20 cellular contexts compared by ENCODE assay signal in the genomic region with DNA sequence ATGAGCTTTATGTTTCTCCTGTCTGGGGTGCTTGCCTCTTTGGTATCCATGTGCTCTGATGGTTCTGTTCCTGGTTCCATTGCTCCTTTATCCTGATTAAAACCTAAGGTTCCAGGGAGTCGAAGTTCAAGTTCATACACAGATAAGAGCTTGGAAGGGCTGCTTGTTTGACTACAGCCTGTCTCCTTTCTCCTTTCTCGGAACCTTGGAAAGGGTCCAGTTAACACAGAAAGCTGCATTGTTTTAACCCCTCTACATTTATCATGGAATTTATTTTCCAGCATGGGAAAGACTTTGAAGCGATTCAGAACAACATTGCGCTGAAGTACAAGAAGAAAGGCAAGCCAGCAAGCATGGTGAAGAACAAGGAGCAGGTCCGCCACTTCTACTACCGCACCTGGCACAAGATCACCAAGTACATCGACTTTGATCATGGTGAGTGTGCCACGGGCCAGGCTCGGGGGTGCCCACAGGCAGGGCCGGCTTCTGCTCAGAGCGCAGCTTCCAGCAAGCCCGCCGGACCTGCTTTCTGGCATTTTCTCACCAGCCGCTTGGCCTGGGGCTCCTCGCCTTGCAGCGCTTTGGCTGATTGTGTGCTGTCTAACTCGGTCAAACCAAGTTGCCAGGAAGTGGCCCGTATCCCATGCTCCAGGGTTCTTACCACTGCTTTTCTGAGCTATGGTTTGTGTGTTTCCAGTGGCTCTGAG. TPM values are rescaled to one million over a fixed set of nuclear protein-coding genes. Genes with fewer than 3 reads are reported as not detected.
DNase-seq lines count a peak whose midpoint lies in the region; ATAC-seq, FAIRE-seq and TF ChIP-seq lines count a peak whose summit lies in the region.
"Had no signal": no experiment of that assay in that cellular context is flagged by ENCODE, and none has a peak within 500 bp of the region (broad histone marks: within the 10 kb centered on the region; RNA-seq: fewer than 3 reads in every experiment).

No MANE protein-coding gene starts in this region.

- FAIRE-seq in small intestine (lab: Jason Lieb, UNC), result no peak
- FAIRE-seq: A204.1, D721Med, GM12892, GM19239, H54 had no signal

- no peaks in the 10 kb centered on the region for H3K27me3 ChIP-seq in small intestine (ENCODE audit: control insufficient read depth in 2 of 2, insufficient read depth in 2 of 2, low read length in 2 of 2)

- ATAC-seq in GM21528 (IDR thresholded peaks at IDR 0.05; ENCODE audit: low FRiP score, unreplicated experiment), result no peak

- DNase-seq in epidermal melanocyte (ENCODE audit: insufficient read length, low spot score) (peak; percentile 46), midbrain (lab: John Stamatoyannopoulos, UW) (peak; percentile 14), small intestine (peak; percentile 79), cerebellum (ENCODE audit: low spot score) (no peak), NAMALWA (ENCODE audit: low spot score) (no peak), GM19238 (ENCODE audit: insufficient read length, low spot score) (no peak)
- DNase-seq: CD4-positive, alpha-beta memory T cell; COR-L47; DMS153; DND-41; GDM1; GM23248; IMR-90 had no signal

- H3K4me3 ChIP-seq in small intestine (ENCODE audit: low read depth in 1 of 2, low read length in 2 of 2), result peak overlapping the region in 1 of 2 donors; percentile 21
- H3K4me3 ChIP-seq: GM23248 had no signal

- H3K9me3 ChIP-seq in small intestine (ENCODE audit: control insufficient read depth, low read depth), result no peaks in the 10 kb centered on the region

- peaks cover 7 to 9% of the 10 kb centered on the region in 2 donors for H3K36me3 ChIP-seq in small intestine (ENCODE audit: control insufficient read depth in 2 of 2, insufficient read depth in 2 of 2, low read length in 2 of 2)

- H3K27ac ChIP-seq in VCaP (peak overlapping the region; percentile 70), small intestine (ENCODE audit: low read depth in 1 of 2, low read length in 1 of 2) (peak overlapping the region in 1 of 2 donors; percentile 19)
- H3K27ac ChIP-seq: GM23248 had no signal

- no peak for TF ChIP-seq CTCF in VCaP (conservative IDR thresholded peaks at IDR 0.05)

- WGBS in small intestine, 3 donors, result 15 to 61% (median 53%) methylated on average over 18 of the region's 18 CpGs

- H3K4me1 ChIP-seq in small intestine (ENCODE audit: control insufficient read depth in 2 of 2, insufficient read depth in 1 of 2, low read depth in 1 of 2, low read length in 1 of 2), result no peaks in the 10 kb centered on the region

RNA-seq across cellular contexts. Expression of a gene that starts 19.9 kb away (rescaled TPM):
- 1 to 10 TPM; 2.4 to 9.9 (median 6.7) TPM for polyA plus RNA-seq in small intestine
- 13.4 TPM for total RNA-seq in cerebellum

RNA-seq across cellular contexts. Expression of a gene that starts 20.2 kb away (rescaled TPM):
- polyA plus RNA-seq in small intestine, result 1 to 10 TPM; 2.2 to 6.7 (median 2.9) TPM
- 44.6 TPM for total RNA-seq in cerebellum

RNA-seq across cellular contexts. Expression of a gene that starts 46.0 kb away (rescaled TPM):
- 10 to 100 TPM; 17.0 to 51.7 (median 20.8) TPM for polyA plus RNA-seq in small intestine
- 23.3 TPM for total RNA-seq in cerebellum

Comparison
In these comparisons a context has a peak if more than half of its experiments do, and no peak if none do; other contexts are left out.
1. DNase-seq: peak in epidermal melanocyte (single experiment), midbrain (single experiment) and small intestine (single experiment); none in cerebellum (single experiment), NAMALWA (single experiment) and GM19238 (single experiment).